Comparison of ENCODE assay signal across 22 cellular contexts in genomic region chr13:105465251-105465650, GRCh38. TPM values are rescaled to one million over a fixed set of nuclear protein-coding genes. Genes with fewer than 3 reads are reported as not detected.
"Had no signal": no experiment of that assay in that cellular context is flagged by ENCODE, and none has a peak within 500 bp of the region (broad histone marks: within the 10 kb centered on the region; RNA-seq: fewer than 3 reads in every experiment).

No MANE protein-coding gene starts in this region.

- H3K36me3 ChIP-seq: esophagus squamous epithelium, neural progenitor cell, ovary, stomach had no signal

- H3K4me2 ChIP-seq: hepatocyte had no signal

- H3K9me3 Mint-ChIP-seq: neural progenitor cell, type B pancreatic cell had no signal

- DNase-seq: cortex of kidney; dorsolateral prefrontal cortex; effector CD8-positive, alpha-beta T cell; esophagus squamous epithelium; foreskin fibroblast; kidney glomerular epithelial cell; midbrain; nucleus accumbens; ovary; right cardiac atrium; small intestine; stimulated activated CD4-positive, alpha-beta T cell treated with anti-CD3 and anti-CD28 coated beads, Interleukin-12 subunit alpha, Interleukin-12 subunit beta, amount 100 ng/mL, for 4 hours; stimulated activated naive CD4-positive, alpha-beta T cell; stomach had no signal

- H3K9ac ChIP-seq: neural progenitor cell had no signal

- H3K9me3 ChIP-seq: esophagus squamous epithelium, ovary, stomach had no signal

- H3K79me2 ChIP-seq: hepatocyte had no signal

- H3K27me3 ChIP-seq: dorsolateral prefrontal cortex, esophagus squamous epithelium, hepatocyte, neural progenitor cell, ovary, stomach had no signal

- ATAC-seq: left lobe of liver; natural killer cell treated with Interleukin-12 subunit alpha and Interleukin-12 subunit beta and Interleukin-15 and Interleukin-18, amount 100 ng/mL, for 72 hours; right cardiac atrium had no signal

- H3K4me3 Mint-ChIP-seq: natural killer cell treated with Interleukin-12 subunit alpha and Interleukin-12 subunit beta and Interleukin-15 and Interleukin-18, amount 100 ng/mL, for 72 hours; neural progenitor cell; type B pancreatic cell had no signal

- H3K27ac ChIP-seq: dorsolateral prefrontal cortex, esophagus squamous epithelium, hepatocyte, neural progenitor cell, ovary, stomach had no signal

- H3K36me3 Mint-ChIP-seq: natural killer cell treated with Interleukin-12 subunit alpha and Interleukin-12 subunit beta and Interleukin-15 and Interleukin-18, amount 100 ng/mL, for 72 hours; neural progenitor cell; type B pancreatic cell had no signal

- H3K27ac Mint-ChIP-seq: natural killer cell treated with Interleukin-12 subunit alpha and Interleukin-12 subunit beta and Interleukin-15 and Interleukin-18, amount 100 ng/mL, for 72 hours; neural progenitor cell; type B pancreatic cell had no signal

- H3K4me3 ChIP-seq: dorsolateral prefrontal cortex, esophagus squamous epithelium, hepatocyte, neural progenitor cell, ovary, stomach had no signal

- H3K4me1 ChIP-seq: esophagus squamous epithelium had no signal

- H2AFZ ChIP-seq: hepatocyte, neural progenitor cell had no signal

- H3K27me3 Mint-ChIP-seq: natural killer cell treated with Interleukin-12 subunit alpha and Interleukin-12 subunit beta and Interleukin-15 and Interleukin-18, amount 100 ng/mL, for 72 hours; type B pancreatic cell had no signal

RNA-seq across cellular contexts. Expression of gene DAOA, which starts 0.6 kb away (rescaled TPM):
- total RNA-seq: dorsolateral prefrontal cortex; esophagus squamous epithelium; hepatocyte; left lobe of liver; lower leg skin; natural killer cell treated with Interleukin-12 subunit alpha and Interleukin-12 subunit beta and Interleukin-15 and Interleukin-18, amount 100 ng/mL, for 72 hours; ovary; posterior vena cava; right cardiac atrium; stomach had no signal
- polyA plus RNA-seq: hepatocyte, ovary, right cardiac atrium, small intestine, stomach, thymus had no signal
